9 cellular contexts compared by ENCODE assay signal in genomic region chr2:149040451-149040850, GRCh38. TPM values are rescaled to one million over a fixed set of nuclear protein-coding genes. Genes with fewer than 3 reads are reported as not detected.
A peak's percentile ranks its signal among the peaks of the same experiment; 100 is the strongest.
DNase-seq lines count a peak whose midpoint lies in the region; ATAC-seq, FAIRE-seq and TF ChIP-seq lines count a peak whose summit lies in the region.
"Had no signal": no experiment of that assay in that cellular context is flagged by ENCODE, and none has a peak within 500 bp of the region (broad histone marks: within the 10 kb centered on the region; RNA-seq: fewer than 3 reads in every experiment).

No MANE protein-coding gene starts in this region.

- 69 to 76% (median 71%) methylated on average over 7 of the region's 7 CpGs for WGBS in small intestine, 3 donors

- H3K9me3 ChIP-seq in HCT116 (ENCODE audit: control insufficient read depth in 1 of 2, insufficient read depth in 1 of 2, low read depth in 1 of 2, low read length in 2 of 2), result no peaks in the 10 kb centered on the region
- H3K9me3 ChIP-seq in small intestine (ENCODE audit: control insufficient read depth, low read depth), result no peaks in the 10 kb centered on the region
- H3K9me3 ChIP-seq: Peyer's patch had no signal

- H3K9ac ChIP-seq in HCT116 (ENCODE audit: low read length), result no peak overlapping the region

- H3K4me1 ChIP-seq in HCT116 (ENCODE audit: control insufficient read depth in 1 of 2, insufficient read depth in 2 of 2, low read length in 2 of 2) (peaks cover 2 to 15% of the 10 kb centered on the region in 2 experiments; a peak in 2 of 4 replicates), small intestine (ENCODE audit: control insufficient read depth in 2 of 2, insufficient read depth in 1 of 2, low read depth in 1 of 2, low read length in 1 of 2) (no peaks in the 10 kb centered on the region)

- no peaks in the 10 kb centered on the region for H4K20me1 ChIP-seq in HCT116 (ENCODE audit: insufficient read depth)

- TF ChIP-seq CTCF in HCT116 (IDR thresholded peaks at IDR 0.05 in 2 of 3, conservative IDR thresholded peaks at IDR 0.05 in 1 of 3; ENCODE audit: borderline replicate concordance in 1 of 3, insufficient read depth in 1 of 3, low read depth in 2 of 3, low read length in 2 of 3), result peak; percentile 25 to 74 (median 64); a peak in 4 of 6 replicates
- TF ChIP-seq CTCF in bronchial epithelial cell (IDR thresholded peaks at IDR 0.05; ENCODE audit: insufficient read depth, low read length, severe bottlenecking), result peak; percentile 62

- no peak for TF ChIP-seq POLR2A in HCT116 (IDR thresholded peaks at IDR 0.05; ENCODE audit: borderline replicate concordance, extremely low read depth, insufficient read depth, insufficient read length)

- no peak overlapping the region for H3K4me3 ChIP-seq in HCT116 (replicated peaks in 1 of 2; ENCODE audit: low read depth in 1 of 2, low read length in 2 of 2)
- no peak overlapping the region for H3K4me3 ChIP-seq in bronchial epithelial cell (ENCODE audit: low read depth, low read length)
- no peak overlapping the region for H3K4me3 ChIP-seq in small intestine (ENCODE audit: low read depth in 1 of 2, low read length in 2 of 2)
- H3K4me3 ChIP-seq: Peyer's patch had no signal

- no peaks in the 10 kb centered on the region for H3K9me2 ChIP-seq in HCT116 (ENCODE audit: insufficient read depth)

- DNase-seq in Daoy (ENCODE audit: low read depth) (peak; percentile 67), HCT116 (ENCODE audit: low read depth, low spot score) (peak; percentile 42), RPMI7951 (ENCODE audit: low read depth) (peak; percentile 42), bronchial epithelial cell (ENCODE audit: low read depth) (no peak), small intestine (peak; percentile 31), GDM1 (lab: John Stamatoyannopoulos, UW) (no peak), Ammon's horn (ENCODE audit: low spot score) (no peak), NCI-H1105 (lab: John Stamatoyannopoulos, UW) (no peak)

- POLR2A ChIA-PET in HCT116 (lab: Charles Lee), result no interaction called here

- BruUV-seq in HCT116 (replicated peaks; lab: Mats Ljungman, UMichigan), result no TSS peak

- intact Hi-C loops in HCT116 (cut with micrococcal nuclease), result loop anchor here (2.0 kb wide), 1 partner anchor 272 kb away; no protein-coding TSS in a partner anchor

- RAD21 ChIA-PET in HCT116 (lab: Charles Lee; ENCODE audit: low non-redundant PET in 1 of 2, low total read pairs in 2 of 2, uncharacterized antibody in 2 of 2, unreplicated experiment in 2 of 2), result interaction anchor here in 1 of 2 experiments (0.6 kb wide), 1 partner anchor 376 kb away, joined by 4 read pairs; no protein-coding TSS in a partner anchor

- H2AFZ ChIP-seq in HCT116 (ENCODE audit: low read depth, low read length, poor library complexity, severe bottlenecking), result no peak overlapping the region

- H3K4me2 ChIP-seq in HCT116 (ENCODE audit: low read length), result no peak overlapping the region

- H3K79me2 ChIP-seq in HCT116 (ENCODE audit: insufficient read depth, low read length), result no peaks in the 10 kb centered on the region

- FAIRE-seq in bronchial epithelial cell (lab: Jason Lieb, UNC) (no peak), small intestine (lab: Jason Lieb, UNC) (no peak)

- no peaks in the 10 kb centered on the region for H3K36me3 ChIP-seq in HCT116 (ENCODE audit: control insufficient read depth in 1 of 2, insufficient read depth in 2 of 2, low read length in 2 of 2)
- H3K36me3 ChIP-seq in bronchial epithelial cell (ENCODE audit: control insufficient read depth, insufficient read depth, low read length), result no peaks in the 10 kb centered on the region
- H3K36me3 ChIP-seq in small intestine (ENCODE audit: control insufficient read depth in 2 of 2, insufficient read depth in 2 of 2, low read length in 2 of 2), result no peaks in the 10 kb centered on the region
- H3K36me3 ChIP-seq: Peyer's patch had no signal

- CTCF ChIA-PET in HCT116 (lab: Charles Lee), result interaction anchor here (1.1 to 1.7 kb wide), 3 partner anchors 11 to 533 kb away, joined by 3 to 4 read pairs (median 3); no protein-coding TSS in a partner anchor

- ATAC-seq in HCT116, result peak; percentile 20

- H3K27me3 ChIP-seq in HCT116 (ENCODE audit: insufficient read depth, low read length) (no peaks in the 10 kb centered on the region), bronchial epithelial cell (ENCODE audit: control insufficient read depth, insufficient read depth, low read length) (no peaks in the 10 kb centered on the region), small intestine (ENCODE audit: control insufficient read depth in 2 of 2, insufficient read depth in 2 of 2, low read length in 2 of 2) (peaks cover 4 to 11% of the 10 kb centered on the region in 2 donors)
- H3K27me3 ChIP-seq: Peyer's patch had no signal

- no peak overlapping the region for H3K27ac ChIP-seq in HCT116 (ENCODE audit: low read depth, low read length)
- no peak overlapping the region for H3K27ac ChIP-seq in small intestine (ENCODE audit: low read depth in 1 of 2, low read length in 1 of 2)
- H3K27ac ChIP-seq: Peyer's patch had no signal

- peak; percentile 48 for TF ChIP-seq RAD21 in HCT116 (IDR thresholded peaks at IDR 0.05; ENCODE audit: low read depth)

TF ChIP-seq in HCT116, 20 proteins besides CTCF, POLR2A, EP300 and RAD21:
- TF ChIP-seq ATF3 (IDR thresholded peaks at IDR 0.05) (no peak), CBX3 (IDR thresholded peaks at IDR 0.05; ENCODE audit: low read depth) (peak; percentile 74)

RNA-seq across cellular contexts. Expression of gene LYPD6B, which starts 2.0 kb away (rescaled TPM):
- 8.0 and 10.2 TPM in 2 replicates for total RNA-seq in Daoy (2014; rRNA removed; shearing (Covaris generic))
- total RNA-seq in HCT116 (2021; ENCODE audit: unreplicated experiment) (6.1 TPM), bronchial epithelial cell (14.7 and 34.2 TPM in 2 replicates)
- polyA plus RNA-seq in HCT116 (2012), result 9.5 and 10.5 TPM in 2 replicates
- total RNA-seq in RPMI7951 (2014; rRNA removed; shearing (Covaris generic)), result 21.6 and 25.9 TPM in 2 replicates
- polyA plus RNA-seq in small intestine, result 10 to 100 TPM in 2 of 3 donors, 1 to 10 TPM in 1; 4.4 to 28.0 (median 11.1) TPM

Comparison
In these comparisons a context has a peak if more than half of its experiments do, and no peak if none do; other contexts are left out.
1. DNase-seq: peak in Daoy (single experiment), HCT116 (single experiment), RPMI7951 (single experiment) and small intestine (single experiment); none in bronchial epithelial cell (single experiment), GDM1 (single experiment), Ammon's horn (single experiment) and NCI-H1105 (single experiment).